16 cellular contexts compared by ENCODE assay signal in genomic region chr11:111443640-111444039, GRCh38.
DNase-seq lines count a peak whose midpoint lies in the region; ATAC-seq, FAIRE-seq and TF ChIP-seq lines count a peak whose summit lies in the region.
"Had no signal": no experiment of that assay in that cellular context is flagged by ENCODE, and none has a peak within 500 bp of the region (broad histone marks: within the 10 kb centered on the region; RNA-seq: fewer than 3 reads in every experiment).

No MANE protein-coding gene starts in this region.

- H3K27me3 ChIP-seq in HepG2 (ENCODE audit: control insufficient read depth in 1 of 2, insufficient read depth in 2 of 2, low read length in 2 of 2) (peaks cover 0 to 5% of the 10 kb centered on the region in 2 experiments; a peak in 2 of 5 replicates), right lobe of liver (no peaks in the 10 kb centered on the region), OCI-LY3 (ENCODE audit: low read depth, low read length) (no peaks in the 10 kb centered on the region), esophagus muscularis mucosa (no peaks in the 10 kb centered on the region)

- BruUV-seq in HepG2 (replicated peaks; lab: Mats Ljungman, UMichigan), result no TSS peak

- H2AFZ ChIP-seq in HepG2 (ENCODE audit: low read length) (peak overlapping the region; percentile 61), OCI-LY3 (ENCODE audit: low read depth, low read length) (peak overlapping the region; percentile 43; the same call in 1 of the 2 replicates)

- CTCF ChIA-PET in HepG2 (lab: Yijun Ruan, JAX; ENCODE audit: low intra/inter-chr PET ratio, low total read pairs), result no interaction called here

- intact Hi-C loops in HepG2 (cut with micrococcal nuclease; ENCODE audit: unreplicated experiment), result loop anchor here (10.0 kb wide), 1 partner anchor 1239 kb away; no protein-coding TSS in a partner anchor
- intact Hi-C loops in right lobe of liver (cut with DNase I), result no loop called here
- intact Hi-C loops in esophagus muscularis mucosa (cut with DNase I), result no loop called here

- H3K9me3 ChIP-seq in HepG2 (ENCODE audit: low read length) (no peaks in the 10 kb centered on the region), right lobe of liver (no peaks in the 10 kb centered on the region), OCI-LY3 (ENCODE audit: insufficient read depth, low read length) (peaks cover 15% of the 10 kb centered on the region; the same call in 1 of the 2 replicates), esophagus muscularis mucosa (no peaks in the 10 kb centered on the region)

- H4K20me1 ChIP-seq in HepG2 (ENCODE audit: insufficient read depth, low read length) (no peaks in the 10 kb centered on the region), OCI-LY3 (ENCODE audit: insufficient read depth, low read length) (no peaks in the 10 kb centered on the region)

- in situ Hi-C loops in HepG2 (cut with HindIII; ENCODE audit: extremely low pct_ligation_motif_present, low pct_unique_long_range_greater_than_20kb), result loop anchor here (5.0 kb wide), 1 partner anchor 981 kb away; no protein-coding TSS in a partner anchor

- DNase-seq in DMS79 treated with DMSO at 0.1 percent for 48 hours (lab: John Stamatoyannopoulos, UW) (peak; percentile 63), DMS79 (lab: John Stamatoyannopoulos, UW) (no peak), HepG2 (ENCODE audit: low spot score) (no peak), right lobe of liver (no peak), esophagus muscularis mucosa (ENCODE audit: extremely low spot score) (no peak), GF-D8 (lab: John Stamatoyannopoulos, UW) (no peak), COLO829 (ENCODE audit: low spot score) (no peak)
- DNase-seq: 8988T, EL, H7, Kasumi-1, NCI-H1436, NCI-H2081 treated with DMSO at 0.1 percent for 48 hours, SIG-M5 had no signal

- H3K9ac ChIP-seq in HepG2 (ENCODE audit: insufficient read depth, low read depth, low read length) (no peak overlapping the region), OCI-LY3 (ENCODE audit: low read length) (no peak overlapping the region)

- no peak for TF ChIP-seq CTCF in HepG2 (CRISPR knock-in tag; IDR thresholded peaks at IDR 0.05)
- TF ChIP-seq CTCF in right lobe of liver (IDR thresholded peaks at IDR 0.05), result no peak
- no peak for TF ChIP-seq CTCF in OCI-LY3 (IDR thresholded peaks at IDR 0.05; ENCODE audit: low read depth, low read length)
- no peak for TF ChIP-seq CTCF in esophagus muscularis mucosa (IDR thresholded peaks at IDR 0.05)

- TF ChIP-seq EP300 in HepG2 (IDR thresholded peaks at IDR 0.05; ENCODE audit: low read depth in 2 of 2, low read length in 2 of 2), result no peak
- no peak for TF ChIP-seq EP300 in HepG2 (CRISPR knock-in tag; IDR thresholded peaks at IDR 0.05; ENCODE audit: borderline replicate concordance)
- TF ChIP-seq EP300 in esophagus muscularis mucosa (IDR thresholded peaks at IDR 0.05), result no peak

- H3K79me2 ChIP-seq in HepG2 (ENCODE audit: insufficient read depth, low read length), result no peaks in the 10 kb centered on the region
- no peaks in the 10 kb centered on the region for H3K79me2 ChIP-seq in OCI-LY3 (ENCODE audit: low read length)

- FAIRE-seq in HepG2 (lab: Jason Lieb, UNC), result no peak
- FAIRE-seq: RCC 7860 had no signal

- H3K4me1 ChIP-seq in HepG2 (ENCODE audit: insufficient read depth, low read length), result peaks cover 33% of the 10 kb centered on the region
- no peaks in the 10 kb centered on the region for H3K4me1 ChIP-seq in right lobe of liver
- peaks cover 61% of the 10 kb centered on the region for H3K4me1 ChIP-seq in OCI-LY3 (ENCODE audit: low read length)
- peaks cover 7 to 22% (median 19%) of the 10 kb centered on the region in 4 donors for H3K4me1 ChIP-seq in esophagus muscularis mucosa

- H3K4me2 ChIP-seq in HepG2 (ENCODE audit: low read depth, low read length) (peak overlapping the region; percentile 42; the same call in 1 of the 2 replicates), OCI-LY3 (ENCODE audit: low read length) (peak overlapping the region; percentile 38)

- POLR2A ChIA-PET in HepG2 (lab: Yijun Ruan, JAX), result no interaction called here

- TF ChIP-seq RAD21 in HepG2 (CRISPR knock-in tag; IDR thresholded peaks at IDR 0.05), result no peak

- ATAC-seq in HepG2 (no peak), right lobe of liver (no peak)

- H3K36me3 ChIP-seq in HepG2 (replicated peaks in 1 of 2; ENCODE audit: control insufficient read depth in 1 of 2, insufficient read depth in 2 of 2, low read length in 2 of 2) (no peaks in the 10 kb centered on the region), right lobe of liver (no peaks in the 10 kb centered on the region), OCI-LY3 (replicated peaks; ENCODE audit: low read depth, low read length) (no peaks in the 10 kb centered on the region), esophagus muscularis mucosa (no peaks in the 10 kb centered on the region)

- TF ChIP-seq POLR2A in HepG2 (IDR thresholded peaks at IDR 0.05; ENCODE audit: insufficient read depth in 1 of 2, low read depth in 2 of 2, low read length in 2 of 2) (no peak), right lobe of liver (IDR thresholded peaks at IDR 0.05) (no peak), esophagus muscularis mucosa (IDR thresholded peaks at IDR 0.05; ENCODE audit: low read depth) (no peak)

- 14% methylated on average over 7 of the region's 7 CpGs for WGBS in HepG2 (ENCODE audit: low lambda C conversion rate)
- 49% methylated on average over 7 of the region's 7 CpGs for WGBS in right lobe of liver (ENCODE audit: insufficient coverage, low coverage, low lambda C conversion rate, missing lambda C conversion rate)
- WGBS in esophagus muscularis mucosa, result 83% methylated on average over 7 of the region's 7 CpGs

- H3K4me3 ChIP-seq in HepG2 (replicated peaks in 1 of 3; ENCODE audit: insufficient read depth in 1 of 3, low read depth in 2 of 3, low read length in 3 of 3) (no peak overlapping the region), right lobe of liver (no peak overlapping the region), OCI-LY3 (ENCODE audit: low read length) (peak overlapping the region; percentile 7; the same call in 1 of the 2 replicates), esophagus muscularis mucosa (no peak overlapping the region)

- H3K27ac ChIP-seq in HepG2 (ENCODE audit: extremely low read length, insufficient read depth, low read length) (no peak overlapping the region), right lobe of liver (no peak overlapping the region), OCI-LY3 (ENCODE audit: low read length) (no peak overlapping the region), esophagus muscularis mucosa (replicated peaks in 1 of 4) (no peak overlapping the region)

TF ChIP-seq in HepG2, 621 proteins besides CTCF, POLR2A, EP300 and RAD21:
- TF ChIP-seq, protein P1, sequence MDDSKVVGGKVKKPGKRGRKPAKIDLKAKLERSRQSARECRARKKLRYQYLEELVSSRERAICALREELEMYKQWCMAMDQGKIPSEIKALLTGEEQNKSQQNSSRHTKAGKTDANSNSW (CRISPR knock-in tag; IDR thresholded peaks at IDR 0.05; ENCODE audit: borderline replicate concordance), result no peak
- TF ChIP-seq KDM5B (CRISPR knock-in tag; IDR thresholded peaks at IDR 0.05; ENCODE audit: borderline replicate concordance) (no peak), RFXAP (CRISPR knock-in tag; IDR thresholded peaks at IDR 0.05; ENCODE audit: borderline replicate concordance) (no peak), BATF2 (CRISPR knock-in tag; IDR thresholded peaks at IDR 0.05) (no peak), FOXO1 (CRISPR knock-in tag; IDR thresholded peaks at IDR 0.05) (no peak), ZFP37 (CRISPR knock-in tag; IDR thresholded peaks at IDR 0.05; ENCODE audit: borderline replicate concordance) (no peak), HOXA5 (CRISPR knock-in tag; IDR thresholded peaks at IDR 0.05) (no peak), BHLHE40 (IDR thresholded peaks at IDR 0.05; ENCODE audit: low read length) (no peak), FOXP1 (IDR thresholded peaks at IDR 0.05) (no peak), FOXP1 (CRISPR knock-in tag; IDR thresholded peaks at IDR 0.05) (no peak), KDM3A (CRISPR knock-in tag; IDR thresholded peaks at IDR 0.05; ENCODE audit: low read depth) (no peak), PAWR (CRISPR knock-in tag; IDR thresholded peaks at IDR 0.05; ENCODE audit: borderline replicate concordance) (no peak), HNRNPLL (IDR thresholded peaks at IDR 0.05; ENCODE audit: low read depth, low read length, poor library complexity, severe bottlenecking) (no peak)
